In the genomic region with DNA sequence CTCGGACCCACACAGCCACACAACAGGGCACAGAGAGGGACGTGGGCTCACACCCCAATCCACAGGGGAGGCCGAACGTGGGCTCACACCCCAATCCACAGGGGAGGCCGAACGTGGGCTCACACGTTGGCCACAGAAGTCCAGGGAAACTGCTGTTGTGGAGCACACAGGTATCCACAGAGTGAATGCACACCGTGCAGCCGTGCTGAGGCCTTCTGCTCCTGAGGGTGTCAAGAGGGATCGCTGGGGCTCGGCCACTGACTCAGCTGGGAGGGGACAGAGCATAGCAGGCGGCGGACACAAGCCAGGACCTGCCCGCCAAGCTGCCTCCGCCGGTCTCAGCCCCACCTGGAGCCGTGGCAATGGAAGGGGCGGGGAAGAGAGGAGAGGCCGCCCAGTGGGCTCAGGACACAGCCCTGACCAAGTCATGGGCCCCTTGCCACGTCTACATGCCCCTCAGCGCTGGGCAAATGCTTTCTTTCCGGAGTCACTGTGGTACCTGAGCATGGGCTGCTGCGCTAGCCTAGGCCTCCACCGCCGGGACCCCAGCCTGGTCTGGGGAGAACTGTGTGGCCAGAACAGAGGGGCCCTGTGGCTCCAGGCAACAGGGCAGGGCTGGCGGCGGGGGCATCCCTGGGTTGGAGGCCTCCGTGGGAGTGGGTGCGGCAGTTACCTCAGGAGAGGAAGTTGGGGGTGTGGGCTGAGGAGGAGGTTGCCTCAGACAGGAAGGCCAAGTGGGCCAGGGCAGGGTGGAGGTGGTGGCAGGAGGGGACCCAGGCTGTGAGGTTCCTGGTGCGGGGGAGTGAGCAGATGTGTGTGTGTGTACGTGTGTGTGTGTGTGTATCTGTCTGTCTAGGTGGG, we compare ENCODE assay signal across 1 cellular context.
TF ChIP-seq lines count a peak whose summit lies in the region.

No MANE protein-coding gene starts in this region.

TF ChIP-seq in K562, 482 proteins besides CTCF, POLR2A, EP300 and RAD21 (continued from another document and continues in another):
- TF ChIP-seq KDM1A (IDR thresholded peaks at IDR 0.05) = peak in 1 of 2 experiments; percentile 38; a peak in 1 of 4 replicates
- TF ChIP-seq, protein P1, sequence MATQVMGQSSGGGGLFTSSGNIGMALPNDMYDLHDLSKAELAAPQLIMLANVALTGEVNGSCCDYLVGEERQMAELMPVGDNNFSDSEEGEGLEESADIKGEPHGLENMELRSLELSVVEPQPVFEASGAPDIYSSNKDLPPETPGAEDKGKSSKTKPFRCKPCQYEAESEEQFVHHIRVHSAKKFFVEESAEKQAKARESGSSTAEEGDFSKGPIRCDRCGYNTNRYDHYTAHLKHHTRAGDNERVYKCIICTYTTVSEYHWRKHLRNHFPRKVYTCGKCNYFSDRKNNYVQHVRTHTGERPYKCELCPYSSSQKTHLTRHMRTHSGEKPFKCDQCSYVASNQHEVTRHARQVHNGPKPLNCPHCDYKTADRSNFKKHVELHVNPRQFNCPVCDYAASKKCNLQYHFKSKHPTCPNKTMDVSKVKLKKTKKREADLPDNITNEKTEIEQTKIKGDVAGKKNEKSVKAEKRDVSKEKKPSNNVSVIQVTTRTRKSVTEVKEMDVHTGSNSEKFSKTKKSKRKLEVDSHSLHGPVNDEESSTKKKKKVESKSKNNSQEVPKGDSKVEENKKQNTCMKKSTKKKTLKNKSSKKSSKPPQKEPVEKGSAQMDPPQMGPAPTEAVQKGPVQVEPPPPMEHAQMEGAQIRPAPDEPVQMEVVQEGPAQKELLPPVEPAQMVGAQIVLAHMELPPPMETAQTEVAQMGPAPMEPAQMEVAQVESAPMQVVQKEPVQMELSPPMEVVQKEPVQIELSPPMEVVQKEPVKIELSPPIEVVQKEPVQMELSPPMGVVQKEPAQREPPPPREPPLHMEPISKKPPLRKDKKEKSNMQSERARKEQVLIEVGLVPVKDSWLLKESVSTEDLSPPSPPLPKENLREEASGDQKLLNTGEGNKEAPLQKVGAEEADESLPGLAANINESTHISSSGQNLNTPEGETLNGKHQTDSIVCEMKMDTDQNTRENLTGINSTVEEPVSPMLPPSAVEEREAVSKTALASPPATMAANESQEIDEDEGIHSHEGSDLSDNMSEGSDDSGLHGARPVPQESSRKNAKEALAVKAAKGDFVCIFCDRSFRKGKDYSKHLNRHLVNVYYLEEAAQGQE (CRISPR knock-in tag; IDR thresholded peaks at IDR 0.05; ENCODE audit: low read depth) = no peak
- TF ChIP-seq, protein P2, sequence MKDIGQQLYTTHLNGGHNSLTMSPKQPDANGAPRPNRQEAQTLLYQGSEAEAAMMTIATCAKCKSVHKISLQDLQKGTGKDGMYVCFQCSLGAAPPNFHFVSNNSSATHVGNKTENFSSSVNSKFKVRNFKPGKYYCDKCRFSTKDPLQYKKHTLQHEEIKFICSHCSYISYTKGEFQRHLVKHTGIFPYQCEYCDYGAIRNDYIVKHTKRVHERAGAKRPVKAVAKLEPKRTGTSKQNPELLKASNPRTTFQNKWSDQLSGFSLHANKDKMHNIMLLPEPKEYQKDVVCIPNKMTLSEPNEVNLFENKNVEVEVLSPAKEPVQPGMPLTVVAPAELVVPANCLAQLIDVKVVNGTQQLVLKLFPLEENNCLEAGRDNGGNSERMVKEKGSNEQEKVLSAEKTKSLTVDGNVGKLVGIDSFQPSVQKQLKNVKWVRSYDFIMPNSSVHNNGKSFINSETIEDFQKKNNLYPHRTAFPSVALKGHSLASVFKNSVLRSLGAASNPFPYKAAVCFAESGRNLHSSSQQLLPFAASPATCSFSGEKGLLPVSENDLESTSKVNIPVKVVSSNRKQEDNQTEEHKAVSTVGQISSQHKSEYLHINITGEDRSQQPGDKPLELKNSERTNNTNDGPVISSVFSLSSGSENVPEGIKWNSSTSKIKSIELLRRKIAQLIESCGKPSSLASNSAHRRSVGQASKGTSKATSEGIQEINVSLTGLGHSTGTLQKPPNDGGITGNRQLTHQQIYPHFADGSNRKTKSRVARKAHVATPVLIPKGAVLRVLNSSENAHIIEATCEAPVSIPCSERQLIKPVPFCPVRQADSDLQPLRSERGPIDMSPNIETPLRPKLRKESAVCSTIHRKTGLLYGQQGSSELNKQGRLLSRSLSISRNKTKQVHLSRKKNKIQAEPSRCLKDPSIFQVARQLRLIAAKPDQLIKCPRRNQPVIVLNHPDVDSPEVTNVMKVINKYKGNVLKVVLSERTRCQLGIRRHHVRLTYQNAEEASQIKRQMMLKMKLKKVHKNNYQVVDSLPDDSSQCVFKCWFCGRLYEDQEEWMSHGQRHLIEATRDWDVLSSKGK (CRISPR knock-in tag; IDR thresholded peaks at IDR 0.05) = no peak
- TF ChIP-seq, protein P3, sequence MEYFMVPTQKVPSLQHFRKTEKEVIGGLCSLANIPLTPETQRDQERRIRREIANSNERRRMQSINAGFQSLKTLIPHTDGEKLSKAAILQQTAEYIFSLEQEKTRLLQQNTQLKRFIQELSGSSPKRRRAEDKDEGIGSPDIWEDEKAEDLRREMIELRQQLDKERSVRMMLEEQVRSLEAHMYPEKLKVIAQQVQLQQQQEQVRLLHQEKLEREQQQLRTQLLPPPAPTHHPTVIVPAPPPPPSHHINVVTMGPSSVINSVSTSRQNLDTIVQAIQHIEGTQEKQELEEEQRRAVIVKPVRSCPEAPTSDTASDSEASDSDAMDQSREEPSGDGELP (CRISPR knock-in tag; IDR thresholded peaks at IDR 0.05; ENCODE audit: borderline replicate concordance) = peak; percentile 83
- TF ChIP-seq, protein P4, sequence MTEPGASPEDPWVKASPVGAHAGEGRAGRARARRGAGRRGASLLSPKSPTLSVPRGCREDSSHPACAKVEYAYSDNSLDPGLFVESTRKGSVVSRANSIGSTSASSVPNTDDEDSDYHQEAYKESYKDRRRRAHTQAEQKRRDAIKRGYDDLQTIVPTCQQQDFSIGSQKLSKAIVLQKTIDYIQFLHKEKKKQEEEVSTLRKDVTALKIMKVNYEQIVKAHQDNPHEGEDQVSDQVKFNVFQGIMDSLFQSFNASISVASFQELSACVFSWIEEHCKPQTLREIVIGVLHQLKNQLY (CRISPR knock-in tag; conservative IDR thresholded peaks at IDR 0.05) = no peak
- TF ChIP-seq IFI16 (CRISPR knock-in tag; IDR thresholded peaks at IDR 0.05) = no peak
- TF ChIP-seq CBX8 (IDR thresholded peaks at IDR 0.05; ENCODE audit: borderline replicate concordance, extremely low read depth, low read depth, low read length, poor library complexity, severe bottlenecking) = no peak
- TF ChIP-seq KLF16 (IDR thresholded peaks at IDR 0.05) = peak; percentile 31; the same call in 1 of the 2 replicates
- TF ChIP-seq, protein P5, sequence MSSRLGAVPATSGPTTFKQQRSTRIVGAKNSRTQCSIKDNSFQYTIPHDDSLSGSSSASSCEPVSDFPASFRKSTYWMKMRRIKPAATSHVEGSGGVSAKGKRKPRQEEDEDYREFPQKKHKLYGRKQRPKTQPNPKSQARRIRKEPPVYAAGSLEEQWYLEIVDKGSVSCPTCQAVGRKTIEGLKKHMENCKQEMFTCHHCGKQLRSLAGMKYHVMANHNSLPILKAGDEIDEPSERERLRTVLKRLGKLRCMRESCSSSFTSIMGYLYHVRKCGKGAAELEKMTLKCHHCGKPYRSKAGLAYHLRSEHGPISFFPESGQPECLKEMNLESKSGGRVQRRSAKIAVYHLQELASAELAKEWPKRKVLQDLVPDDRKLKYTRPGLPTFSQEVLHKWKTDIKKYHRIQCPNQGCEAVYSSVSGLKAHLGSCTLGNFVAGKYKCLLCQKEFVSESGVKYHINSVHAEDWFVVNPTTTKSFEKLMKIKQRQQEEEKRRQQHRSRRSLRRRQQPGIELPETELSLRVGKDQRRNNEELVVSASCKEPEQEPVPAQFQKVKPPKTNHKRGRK (tag; IDR thresholded peaks at IDR 0.05) = no peak
- no peak for TF ChIP-seq U2AF2 (optimal IDR thresholded peaks at IDR 0.05; ENCODE audit: low read depth, low read length)
- peak; percentile 85; the same call in 1 of the 2 replicates for TF ChIP-seq GATAD2A (IDR thresholded peaks at IDR 0.05)
- no peak for TF ChIP-seq STAT5A (IDR thresholded peaks at IDR 0.05; ENCODE audit: borderline replicate concordance, low read length)
- TF ChIP-seq HEY1 (CRISPR knock-in tag; IDR thresholded peaks at IDR 0.05; ENCODE audit: borderline replicate concordance) = no peak
- TF ChIP-seq, protein P6, sequence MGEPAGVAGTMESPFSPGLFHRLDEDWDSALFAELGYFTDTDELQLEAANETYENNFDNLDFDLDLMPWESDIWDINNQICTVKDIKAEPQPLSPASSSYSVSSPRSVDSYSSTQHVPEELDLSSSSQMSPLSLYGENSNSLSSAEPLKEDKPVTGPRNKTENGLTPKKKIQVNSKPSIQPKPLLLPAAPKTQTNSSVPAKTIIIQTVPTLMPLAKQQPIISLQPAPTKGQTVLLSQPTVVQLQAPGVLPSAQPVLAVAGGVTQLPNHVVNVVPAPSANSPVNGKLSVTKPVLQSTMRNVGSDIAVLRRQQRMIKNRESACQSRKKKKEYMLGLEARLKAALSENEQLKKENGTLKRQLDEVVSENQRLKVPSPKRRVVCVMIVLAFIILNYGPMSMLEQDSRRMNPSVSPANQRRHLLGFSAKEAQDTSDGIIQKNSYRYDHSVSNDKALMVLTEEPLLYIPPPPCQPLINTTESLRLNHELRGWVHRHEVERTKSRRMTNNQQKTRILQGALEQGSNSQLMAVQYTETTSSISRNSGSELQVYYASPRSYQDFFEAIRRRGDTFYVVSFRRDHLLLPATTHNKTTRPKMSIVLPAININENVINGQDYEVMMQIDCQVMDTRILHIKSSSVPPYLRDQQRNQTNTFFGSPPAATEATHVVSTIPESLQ (CRISPR knock-in tag; IDR thresholded peaks at IDR 0.05) = peak; percentile 86; the same call in 1 of the 2 replicates
- no peak for TF ChIP-seq CBX5 (IDR thresholded peaks at IDR 0.05; ENCODE audit: borderline replicate concordance, low read depth)
- no peak for TF ChIP-seq POLR2AphosphoS2 (IDR thresholded peaks at IDR 0.05; ENCODE audit: low read length)
- TF ChIP-seq LCOR (CRISPR knock-in tag; IDR thresholded peaks at IDR 0.05) = no peak
- no peak for TF ChIP-seq ELF2 (CRISPR knock-in tag; IDR thresholded peaks at IDR 0.05)
- TF ChIP-seq WHSC1 (IDR thresholded peaks at IDR 0.05; ENCODE audit: low read length) = peak; percentile 48
- TF ChIP-seq MED1 (CRISPR knock-in tag; IDR thresholded peaks at IDR 0.05; ENCODE audit: borderline replicate concordance) = no peak
- TF ChIP-seq NFYB (IDR thresholded peaks at IDR 0.05; ENCODE audit: extremely low read depth, insufficient read length) = no peak
- TF ChIP-seq ILF3 (IDR thresholded peaks at IDR 0.05; ENCODE audit: borderline replicate concordance) = no peak
- TF ChIP-seq MAFG (tag; conservative IDR thresholded peaks at IDR 0.05) = no peak
- peak; percentile 80 for TF ChIP-seq SMARCE1 (IDR thresholded peaks at IDR 0.05)
- TF ChIP-seq, protein P7, sequence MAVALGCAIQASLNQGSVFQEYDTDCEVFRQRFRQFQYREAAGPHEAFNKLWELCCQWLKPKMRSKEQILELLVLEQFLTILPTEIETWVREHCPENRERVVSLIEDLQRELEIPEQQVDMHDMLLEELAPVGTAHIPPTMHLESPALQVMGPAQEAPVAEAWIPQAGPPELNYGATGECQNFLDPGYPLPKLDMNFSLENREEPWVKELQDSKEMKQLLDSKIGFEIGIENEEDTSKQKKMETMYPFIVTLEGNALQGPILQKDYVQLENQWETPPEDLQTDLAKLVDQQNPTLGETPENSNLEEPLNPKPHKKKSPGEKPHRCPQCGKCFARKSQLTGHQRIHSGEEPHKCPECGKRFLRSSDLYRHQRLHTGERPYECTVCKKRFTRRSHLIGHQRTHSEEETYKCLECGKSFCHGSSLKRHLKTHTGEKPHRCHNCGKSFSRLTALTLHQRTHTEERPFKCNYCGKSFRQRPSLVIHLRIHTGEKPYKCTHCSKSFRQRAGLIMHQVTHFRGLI (CRISPR knock-in tag; IDR thresholded peaks at IDR 0.05) = no peak
- no peak for TF ChIP-seq ZBTB17 (CRISPR knock-in tag; IDR thresholded peaks at IDR 0.05)
- TF ChIP-seq ZNF644 (tag; IDR thresholded peaks at IDR 0.05; ENCODE audit: low read depth) = no peak
- TF ChIP-seq, protein P8, sequence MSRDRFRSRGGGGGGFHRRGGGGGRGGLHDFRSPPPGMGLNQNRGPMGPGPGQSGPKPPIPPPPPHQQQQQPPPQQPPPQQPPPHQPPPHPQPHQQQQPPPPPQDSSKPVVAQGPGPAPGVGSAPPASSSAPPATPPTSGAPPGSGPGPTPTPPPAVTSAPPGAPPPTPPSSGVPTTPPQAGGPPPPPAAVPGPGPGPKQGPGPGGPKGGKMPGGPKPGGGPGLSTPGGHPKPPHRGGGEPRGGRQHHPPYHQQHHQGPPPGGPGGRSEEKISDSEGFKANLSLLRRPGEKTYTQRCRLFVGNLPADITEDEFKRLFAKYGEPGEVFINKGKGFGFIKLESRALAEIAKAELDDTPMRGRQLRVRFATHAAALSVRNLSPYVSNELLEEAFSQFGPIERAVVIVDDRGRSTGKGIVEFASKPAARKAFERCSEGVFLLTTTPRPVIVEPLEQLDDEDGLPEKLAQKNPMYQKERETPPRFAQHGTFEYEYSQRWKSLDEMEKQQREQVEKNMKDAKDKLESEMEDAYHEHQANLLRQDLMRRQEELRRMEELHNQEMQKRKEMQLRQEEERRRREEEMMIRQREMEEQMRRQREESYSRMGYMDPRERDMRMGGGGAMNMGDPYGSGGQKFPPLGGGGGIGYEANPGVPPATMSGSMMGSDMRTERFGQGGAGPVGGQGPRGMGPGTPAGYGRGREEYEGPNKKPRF (IDR thresholded peaks at IDR 0.05; ENCODE audit: low read depth, low read length) = no peak
- no peak for TF ChIP-seq HCFC1 (IDR thresholded peaks at IDR 0.05; ENCODE audit: low read depth, low read length)
- no peak for TF ChIP-seq HMG20B (CRISPR knock-in tag; IDR thresholded peaks at IDR 0.05)
- no peak for TF ChIP-seq NELFE (IDR thresholded peaks at IDR 0.05; ENCODE audit: insufficient read depth, insufficient read length)
- TF ChIP-seq ZNF282 (CRISPR knock-in tag; IDR thresholded peaks at IDR 0.05) = no peak
- TF ChIP-seq, protein P9, sequence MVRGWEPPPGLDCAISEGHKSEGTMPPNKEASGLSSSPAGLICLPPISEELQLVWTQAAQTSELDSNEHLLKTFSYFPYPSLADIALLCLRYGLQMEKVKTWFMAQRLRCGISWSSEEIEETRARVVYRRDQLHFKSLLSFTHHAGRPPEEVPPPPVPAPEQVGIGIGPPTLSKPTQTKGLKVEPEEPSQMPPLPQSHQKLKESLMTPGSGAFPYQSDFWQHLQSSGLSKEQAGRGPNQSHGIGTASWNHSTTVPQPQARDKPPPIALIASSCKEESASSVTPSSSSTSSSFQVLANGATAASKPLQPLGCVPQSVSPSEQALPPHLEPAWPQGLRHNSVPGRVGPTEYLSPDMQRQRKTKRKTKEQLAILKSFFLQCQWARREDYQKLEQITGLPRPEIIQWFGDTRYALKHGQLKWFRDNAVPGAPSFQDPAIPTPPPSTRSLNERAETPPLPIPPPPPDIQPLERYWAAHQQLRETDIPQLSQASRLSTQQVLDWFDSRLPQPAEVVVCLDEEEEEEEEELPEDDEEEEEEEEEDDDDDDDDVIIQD (CRISPR knock-in tag; IDR thresholded peaks at IDR 0.05) = no peak
- TF ChIP-seq, protein P10, sequence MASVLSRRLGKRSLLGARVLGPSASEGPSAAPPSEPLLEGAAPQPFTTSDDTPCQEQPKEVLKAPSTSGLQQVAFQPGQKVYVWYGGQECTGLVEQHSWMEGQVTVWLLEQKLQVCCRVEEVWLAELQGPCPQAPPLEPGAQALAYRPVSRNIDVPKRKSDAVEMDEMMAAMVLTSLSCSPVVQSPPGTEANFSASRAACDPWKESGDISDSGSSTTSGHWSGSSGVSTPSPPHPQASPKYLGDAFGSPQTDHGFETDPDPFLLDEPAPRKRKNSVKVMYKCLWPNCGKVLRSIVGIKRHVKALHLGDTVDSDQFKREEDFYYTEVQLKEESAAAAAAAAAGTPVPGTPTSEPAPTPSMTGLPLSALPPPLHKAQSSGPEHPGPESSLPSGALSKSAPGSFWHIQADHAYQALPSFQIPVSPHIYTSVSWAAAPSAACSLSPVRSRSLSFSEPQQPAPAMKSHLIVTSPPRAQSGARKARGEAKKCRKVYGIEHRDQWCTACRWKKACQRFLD (CRISPR knock-in tag; IDR thresholded peaks at IDR 0.05) = no peak
- no peak for TF ChIP-seq PURB (CRISPR knock-in tag; IDR thresholded peaks at IDR 0.05; ENCODE audit: low read depth)
- TF ChIP-seq FUS (optimal IDR thresholded peaks at IDR 0.05; ENCODE audit: low read depth, low read length) = no peak
- TF ChIP-seq BRF1 (IDR thresholded peaks at IDR 0.05; ENCODE audit: borderline replicate concordance, extremely low read depth, insufficient read length) = no peak
- TF ChIP-seq ZNF695 (CRISPR knock-in tag; IDR thresholded peaks at IDR 0.05) = no peak
